In the genomic region with DNA sequence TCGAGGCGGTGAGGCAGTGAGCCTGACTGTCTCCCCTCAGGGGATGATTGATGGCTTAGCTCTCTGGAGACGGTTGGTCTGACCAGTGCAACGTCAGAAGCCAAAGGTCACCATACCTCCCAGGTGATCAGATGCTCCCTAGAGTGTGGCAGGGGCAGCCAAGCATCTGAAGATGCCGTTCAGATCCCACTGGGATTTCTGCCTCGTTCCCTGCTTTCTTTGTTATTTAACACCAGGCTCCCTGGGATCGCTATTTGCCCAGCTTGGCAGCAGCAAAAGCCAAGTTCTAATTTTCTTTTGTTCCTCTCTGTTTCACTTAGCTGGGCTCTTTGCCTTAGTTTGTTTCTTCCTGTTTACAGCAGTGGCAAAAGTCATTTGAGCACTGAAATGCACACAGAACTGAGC, we compare ENCODE assay signal across 10 cellular contexts. TPM values are rescaled to one million over a fixed set of nuclear protein-coding genes. Genes with fewer than 3 reads are reported as not detected.
DNase-seq lines count a peak whose midpoint lies in the region; ATAC-seq and TF ChIP-seq lines count a peak whose summit lies in the region.
"Had no signal": no experiment of that assay in that cellular context is flagged by ENCODE, and none has a peak within 500 bp of the region (broad histone marks: within the 10 kb centered on the region; RNA-seq: fewer than 3 reads in every experiment).

No MANE protein-coding gene starts in this region.

- no peak for TF ChIP-seq CTCF in fibroblast of pulmonary artery (IDR thresholded peaks at IDR 0.05; ENCODE audit: low read length, missing control alignments)

- DNase-seq in ELR (ENCODE audit: low read depth) (peak; percentile 43), NCI-H460 (ENCODE audit: extremely low read depth, low read depth) (peak; percentile 61), fibroblast of pulmonary artery (ENCODE audit: low read depth) (peak; percentile 5), pons (ENCODE audit: low spot score) (peak; percentile 14)
- no peak for DNase-seq in effector memory CD4-positive, alpha-beta T cell
- no peak for DNase-seq in NK-92 treated with Interleukin-12 subunit alpha and Interleukin-12 subunit beta, amount 100 ng/mL, for 24 hours (lab: John Stamatoyannopoulos, UW)
- DNase-seq in stimulated activated CD4-positive, alpha-beta T cell treated with anti-CD3 and anti-CD28 coated beads, Interleukin-2, amount 100 ng/mL, for 24 hours = no peak
- DNase-seq: NCI-H510A; stimulated activated CD4-positive, alpha-beta T cell treated with anti-CD3 and anti-CD28 coated beads, Interleukin-12 subunit alpha, Interleukin-12 subunit beta, amount 100 ng/mL, for 4 hours had no signal

- H3K4me3 ChIP-seq in fibroblast of pulmonary artery (replicated peaks; ENCODE audit: low read depth, low read length) = no peak overlapping the region
- H3K4me3 ChIP-seq in effector memory CD4-positive, alpha-beta T cell (ENCODE audit: insufficient read depth, low read depth, low read length, poor library complexity, severe bottlenecking) = no peak overlapping the region

- H3K27me3 ChIP-seq in effector memory CD4-positive, alpha-beta T cell (replicated peaks; ENCODE audit: control insufficient read depth, insufficient read depth, low read length, poor library complexity, severe bottlenecking) = no peaks in the 10 kb centered on the region

- no peaks in the 10 kb centered on the region for H3K9me3 ChIP-seq in effector memory CD4-positive, alpha-beta T cell (ENCODE audit: control insufficient read depth, low read length)

- no peak overlapping the region for H3K27ac ChIP-seq in effector memory CD4-positive, alpha-beta T cell (ENCODE audit: insufficient read depth, low read length, poor library complexity, severe bottlenecking)

- no peaks in the 10 kb centered on the region for H3K36me3 ChIP-seq in effector memory CD4-positive, alpha-beta T cell (ENCODE audit: control insufficient read depth, insufficient read depth, low read length)

- H3K4me1 ChIP-seq in effector memory CD4-positive, alpha-beta T cell (ENCODE audit: control insufficient read depth, insufficient read depth, low read length, poor library complexity, severe bottlenecking) = peaks cover 11% of the 10 kb centered on the region

- ATAC-seq in HG02678 (IDR thresholded peaks at IDR 0.05; ENCODE audit: unreplicated experiment) = no peak

RNA-seq across cellular contexts. Expression of a gene that starts 53.5 kb away (rescaled TPM):
- total RNA-seq in NCI-H460 (2014; rRNA removed; shearing (Covaris generic)) = 9.6 and 10.8 TPM in 2 replicates
- 3.5 and 13.3 TPM in 2 replicates for polyA plus RNA-seq in NCI-H460 (2014; cell fraction: nucleus; rRNA removed)

Comparison
In these comparisons a context has a peak if more than half of its experiments do, and no peak if none do; other contexts are left out.
1. DNase-seq: peak in ELR (single experiment), NCI-H460 (single experiment), fibroblast of pulmonary artery (single experiment) and pons (single experiment); none in effector memory CD4-positive, alpha-beta T cell (0 of 3), NK-92 treated with Interleukin-12 subunit alpha and Interleukin-12 subunit beta, amount 100 ng/mL, for 24 hours (single experiment) and stimulated activated CD4-positive, alpha-beta T cell treated with anti-CD3 and anti-CD28 coated beads, Interleukin-2, amount 100 ng/mL, for 24 hours (0 of 2).